In the genomic region with DNA sequence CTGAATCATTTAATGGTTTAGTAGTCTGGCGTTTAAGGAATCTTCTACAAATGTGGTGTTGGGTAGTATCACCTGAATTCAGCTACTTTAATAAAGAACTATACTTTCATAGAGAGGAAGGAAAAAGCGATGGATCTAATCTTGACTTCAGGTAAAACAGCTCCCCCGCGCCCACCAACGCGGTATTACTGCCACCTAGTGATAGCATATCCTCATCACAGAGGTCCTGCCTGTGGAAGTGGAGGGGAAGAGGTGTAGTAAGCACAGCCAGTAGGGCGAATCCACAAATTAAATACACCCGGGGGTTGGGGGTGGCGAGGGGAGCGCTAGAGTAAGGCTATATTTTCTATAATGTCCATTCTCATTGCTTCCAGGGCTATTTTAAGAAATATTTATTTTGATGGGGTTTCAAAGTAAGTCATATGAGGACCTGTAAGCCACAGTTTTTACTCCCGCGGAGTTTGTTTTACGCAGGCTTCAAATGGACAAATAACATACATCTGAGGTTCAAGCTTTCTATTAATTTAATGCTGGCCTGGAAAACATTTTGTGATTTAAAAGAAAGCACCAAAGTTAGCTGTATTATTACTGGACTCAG, we compare ENCODE assay signal across 8 cellular contexts. TPM values are rescaled to one million over a fixed set of nuclear protein-coding genes. Genes with fewer than 3 reads are reported as not detected.
A peak's percentile ranks its signal among the peaks of the same experiment; 100 is the strongest.
DNase-seq lines count a peak whose midpoint lies in the region; ATAC-seq and TF ChIP-seq lines count a peak whose summit lies in the region.

No MANE protein-coding gene starts in this region.

- no peak for TF ChIP-seq POLR2A in breast epithelium (IDR thresholded peaks at IDR 0.05)

- no peak overlapping the region for H3K9ac ChIP-seq in colonic mucosa (ENCODE audit: low read depth in 2 of 2, low read length in 2 of 2)
- H3K9ac ChIP-seq in mesenchymal stem cell (ENCODE audit: low read length): no peak overlapping the region

- H3K27ac ChIP-seq in breast epithelium: no peak overlapping the region
- no peak overlapping the region for H3K27ac ChIP-seq in colonic mucosa
- H3K27ac ChIP-seq in mesenchymal stem cell (ENCODE audit: low read length, poor library complexity, severe bottlenecking): no peak overlapping the region

- H2BK15ac ChIP-seq in mesenchymal stem cell (ENCODE audit: low read depth, poor library complexity, severe bottlenecking): no peak overlapping the region

- H3K14ac ChIP-seq in mesenchymal stem cell (ENCODE audit: low read length in 2 of 2): no peak overlapping the region

- TF ChIP-seq CTCF in MCF 10A (IDR thresholded peaks at IDR 0.05; ENCODE audit: unreplicated experiment): peak; percentile 83
- TF ChIP-seq CTCF in breast epithelium (IDR thresholded peaks at IDR 0.05): peak in 1 of 3 donors; percentile 32
- peak; percentile 63 for TF ChIP-seq CTCF in colonic mucosa (IDR thresholded peaks at IDR 0.05)

- H2BK120ac ChIP-seq in mesenchymal stem cell (ENCODE audit: low read depth, low read length): no peak overlapping the region

- peak; percentile 93 for ATAC-seq in HG02798 (IDR thresholded peaks at IDR 0.05; ENCODE audit: poor library complexity, unreplicated experiment)
- peak; percentile 83 for ATAC-seq in stimulated activated effector memory CD8-positive, alpha-beta T cell treated with anti-CD3 and anti-CD28 coated beads, Interleukin-12 subunit alpha, Interleukin-12 subunit beta, amount 100 ng/mL, for 72 hours

- WGBS in mesenchymal stem cell: 86% methylated on average over 3 of the region's 13 CpGs

- no peak overlapping the region for H2AFZ ChIP-seq in mesenchymal stem cell (ENCODE audit: low read depth, low read length)

- H3K36me3 ChIP-seq in breast epithelium (no peaks in the 10 kb centered on the region), colonic mucosa (no peaks in the 10 kb centered on the region), mesenchymal stem cell (ENCODE audit: control insufficient read depth in 1 of 2, insufficient read depth in 2 of 2, low read depth in 1 of 2, low read length in 2 of 2) (no peaks in the 10 kb centered on the region)

- POLR2A ChIA-PET in MCF 10A (lab: Yijun Ruan, JAX): interaction anchor here (0.7 to 4.8 kb wide), 10 partner anchors 9 to 245 kb away, joined by 3 to 34 read pairs (median 4); partner anchors contain the start of genes DAPP1, DNAJB14 and TRMT10A

- H3K27me3 ChIP-seq in breast epithelium (no peaks in the 10 kb centered on the region), colonic mucosa (no peaks in the 10 kb centered on the region), mesenchymal stem cell (ENCODE audit: control insufficient read depth in 1 of 2, insufficient read depth in 1 of 2, low read length in 2 of 2) (peaks cover 8 to 17% of the 10 kb centered on the region in 2 experiments)

- H3K23ac ChIP-seq in mesenchymal stem cell (ENCODE audit: low read length in 2 of 2): no peak overlapping the region

- intact Hi-C loops in MCF 10A (cut with micrococcal nuclease) (loop anchor here (1.0 to 5.0 kb wide), 4 partner anchors 84 to 401 kb away; no protein-coding TSS in a partner anchor), breast epithelium (cut with DNase I; ENCODE audit: low total_unique reads) (loop anchor here (5.0 kb wide), 1 partner anchor 486 kb away; the partner anchor contains the start of gene ADH1B), colonic mucosa (cut with DNase I) (loop anchor here (2.0 kb wide), 1 partner anchor 248 kb away; no protein-coding TSS in a partner anchor)

- H3K9me3 ChIP-seq in breast epithelium (no peaks in the 10 kb centered on the region), colonic mucosa (no peaks in the 10 kb centered on the region), mesenchymal stem cell (ENCODE audit: control insufficient read depth, low read length) (no peaks in the 10 kb centered on the region)

- H3K36me3 Mint-ChIP-seq in MCF 10A (ENCODE audit: insufficient read depth, unreplicated experiment): no peaks in the 10 kb centered on the region
- no peaks in the 10 kb centered on the region for H3K36me3 Mint-ChIP-seq in stimulated activated effector memory CD8-positive, alpha-beta T cell treated with anti-CD3 and anti-CD28 coated beads, Interleukin-12 subunit alpha, Interleukin-12 subunit beta, amount 100 ng/mL, for 72 hours

- no peaks in the 10 kb centered on the region for H3K79me1 ChIP-seq in mesenchymal stem cell (replicated peaks; ENCODE audit: low read length, poor library complexity, severe bottlenecking)

- H3K9me3 Mint-ChIP-seq in MCF 10A (ENCODE audit: unreplicated experiment): no peaks in the 10 kb centered on the region
- H3K9me3 Mint-ChIP-seq in stimulated activated effector memory CD8-positive, alpha-beta T cell treated with anti-CD3 and anti-CD28 coated beads, Interleukin-12 subunit alpha, Interleukin-12 subunit beta, amount 100 ng/mL, for 72 hours: no peaks in the 10 kb centered on the region

- H3K4me1 Mint-ChIP-seq in MCF 10A (ENCODE audit: insufficient read depth, unreplicated experiment): peaks cover 5% of the 10 kb centered on the region
- H3K4me1 Mint-ChIP-seq in stimulated activated effector memory CD8-positive, alpha-beta T cell treated with anti-CD3 and anti-CD28 coated beads, Interleukin-12 subunit alpha, Interleukin-12 subunit beta, amount 100 ng/mL, for 72 hours: no peaks in the 10 kb centered on the region

- no peak overlapping the region for H3K4me2 ChIP-seq in mesenchymal stem cell (ENCODE audit: low read length, poor library complexity, severe bottlenecking)

- CTCF ChIA-PET in MCF 10A (lab: Yijun Ruan, JAX): interaction anchor here (0.6 to 3.0 kb wide), 59 partner anchors 9 to 1954 kb away, joined by 3 to 44 read pairs (median 4); partner anchors contain the start of genes DAPP1, LAMTOR3 and TRMT10A

- no peak overlapping the region for H3K18ac ChIP-seq in mesenchymal stem cell (ENCODE audit: low read depth in 1 of 2, low read length in 2 of 2)

- H4K91ac ChIP-seq in mesenchymal stem cell (ENCODE audit: low read length): no peak overlapping the region

- no peak overlapping the region for H2BK12ac ChIP-seq in mesenchymal stem cell (ENCODE audit: low read length in 2 of 2)

- H3K4me3 Mint-ChIP-seq in MCF 10A (ENCODE audit: unreplicated experiment): no peak overlapping the region
- H3K4me3 Mint-ChIP-seq in stimulated activated effector memory CD8-positive, alpha-beta T cell treated with anti-CD3 and anti-CD28 coated beads, Interleukin-12 subunit alpha, Interleukin-12 subunit beta, amount 100 ng/mL, for 72 hours: no peak overlapping the region

- no peak overlapping the region for H4K8ac ChIP-seq in mesenchymal stem cell (ENCODE audit: low read length)

- DNase-seq in MCF 10A (ENCODE audit: unreplicated experiment) (peak; percentile 75), breast epithelium (ENCODE audit: low spot score in 2 of 2) (no peak), NCI-H2029 treated with DMSO at 0.1 percent for 48 hours (lab: John Stamatoyannopoulos, UW) (peak; percentile 2), colonic mucosa (peak; percentile 69), mesenchymal stem cell (peak; percentile 31)
- DNase-seq in activated CD4-positive, alpha-beta T cell treated with anti-CD3 and anti-CD28 coated beads for 24 hours (ENCODE audit: low read depth in 2 of 2): peak; percentile 52 to 66
- DNase-seq in stimulated activated effector memory CD8-positive, alpha-beta T cell treated with anti-CD3 and anti-CD28 coated beads, Interleukin-12 subunit alpha, Interleukin-12 subunit beta, amount 100 ng/mL, for 72 hours (ENCODE audit: low spot score in 2 of 2): peak; percentile 46 to 75

- no peak overlapping the region for H3K27ac Mint-ChIP-seq in MCF 10A (ENCODE audit: low read depth, unreplicated experiment)
- H3K27ac Mint-ChIP-seq in stimulated activated effector memory CD8-positive, alpha-beta T cell treated with anti-CD3 and anti-CD28 coated beads, Interleukin-12 subunit alpha, Interleukin-12 subunit beta, amount 100 ng/mL, for 72 hours: no peak overlapping the region

- H2AK5ac ChIP-seq in mesenchymal stem cell (ENCODE audit: low read length, severe bottlenecking): no peak overlapping the region

- H3K4me1 ChIP-seq in breast epithelium (no peaks in the 10 kb centered on the region), colonic mucosa (no peaks in the 10 kb centered on the region), mesenchymal stem cell (ENCODE audit: control insufficient read depth, insufficient read depth, low read depth, low read length) (no peaks in the 10 kb centered on the region)

- H3K4me3 ChIP-seq in breast epithelium: no peak overlapping the region
- no peak overlapping the region for H3K4me3 ChIP-seq in colonic mucosa
- H3K4me3 ChIP-seq in mesenchymal stem cell (ENCODE audit: insufficient read depth in 1 of 2, low read depth in 1 of 2, low read length in 2 of 2): no peak overlapping the region

- H2BK5ac ChIP-seq in mesenchymal stem cell (ENCODE audit: low read depth, low read length, poor library complexity, severe bottlenecking): no peak overlapping the region

- no TSS peak for BruUV-seq in MCF 10A (replicated peaks; lab: Mats Ljungman, UMichigan)

- no peaks in the 10 kb centered on the region for H3K27me3 Mint-ChIP-seq in MCF 10A (ENCODE audit: insufficient read depth, unreplicated experiment)

- no peak overlapping the region for H3K4ac ChIP-seq in mesenchymal stem cell (ENCODE audit: low read depth in 1 of 2, low read length in 2 of 2)

RNA-seq across cellular contexts. Expression of gene DAPP1, which starts 8.3 kb away (rescaled TPM):
- 17.6 and 24.7 TPM in 2 replicates for total RNA-seq in MCF 10A (2022)
- 10 to 100 TPM in 1 of 3 donors, 1 to 10 TPM in 2; 2.7 to 10.2 (median 4.9) TPM for total RNA-seq in breast epithelium
- 1 to 10 TPM; 3.6 to 5.0 TPM for total RNA-seq in colonic mucosa
- polyA plus RNA-seq in mesenchymal stem cell (2013, experiment 1 of 2): not detected
- polyA plus RNA-seq in mesenchymal stem cell (2013, experiment 2 of 2): not detected

Comparison
In these comparisons a context has a peak if more than half of its experiments do, and no peak if none do; other contexts are left out.
1. DNase-seq: peak in MCF 10A (single experiment), NCI-H2029 treated with DMSO at 0.1 percent for 48 hours (single experiment), activated CD4-positive, alpha-beta T cell treated with anti-CD3 and anti-CD28 coated beads for 24 hours (2 of 2), colonic mucosa (single experiment), mesenchymal stem cell (single experiment) and stimulated activated effector memory CD8-positive, alpha-beta T cell treated with anti-CD3 and anti-CD28 coated beads, Interleukin-12 subunit alpha, Interleukin-12 subunit beta, amount 100 ng/mL, for 72 hours (2 of 2); none in breast epithelium (0 of 2).